ENCODE assay signal across 17 cellular contexts in the genomic region with DNA sequence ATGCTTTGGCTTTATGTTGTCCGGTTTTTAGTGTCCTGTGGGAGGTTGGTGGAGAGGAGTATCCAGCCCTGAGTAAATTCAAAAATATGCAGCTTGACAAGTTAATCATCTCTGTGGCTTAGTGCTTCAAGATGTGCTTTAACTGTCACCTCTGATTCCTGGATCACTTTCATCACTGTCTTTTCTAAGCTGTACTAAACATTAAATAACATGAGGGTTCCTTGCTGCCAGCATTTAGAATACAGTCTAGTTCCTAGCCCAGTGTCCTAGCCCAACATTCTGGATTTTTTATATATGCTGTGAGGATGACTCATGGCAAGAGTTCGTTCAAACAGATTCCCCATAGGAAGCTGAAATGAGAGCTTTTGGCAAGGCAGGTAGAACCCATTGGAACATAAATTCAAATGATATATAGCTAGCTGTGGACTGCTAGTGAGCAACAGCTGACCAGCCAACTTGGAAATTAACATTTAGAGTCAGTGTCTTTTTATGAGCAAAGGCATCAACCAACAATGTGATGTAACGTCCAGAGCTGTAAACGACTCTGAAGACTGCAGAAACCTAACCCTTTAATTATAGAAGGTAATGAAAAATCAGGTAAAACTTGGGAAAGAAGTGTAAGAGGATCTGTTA.
DNase-seq lines count a peak whose midpoint lies in the region; ATAC-seq and FAIRE-seq lines count a peak whose summit lies in the region.
"Had no signal": no experiment of that assay in that cellular context is flagged by ENCODE, and none has a peak within 500 bp of the region (broad histone marks: within the 10 kb centered on the region; RNA-seq: fewer than 3 reads in every experiment).

No MANE protein-coding gene starts in this region.

- DNase-seq in GM04504 (ENCODE audit: low read depth) (peak; percentile 84), RPMI7951 (ENCODE audit: low read depth) (peak; percentile 66), fibroblast of gingiva (ENCODE audit: low read depth) (peak; percentile 56), trophoblast cell (peak; percentile 77 to 93), small intestine (no peak)
- no peak for DNase-seq in activated CD8-positive, alpha-beta memory T cell treated with anti-CD3 and anti-CD28 coated beads, Interleukin-2, amount 50 U/mL, for 48 hours
- no peak for DNase-seq in activated T-helper 2 cell treated with anti-CD3 and anti-CD28 coated beads, Interferon-gamma antibody, Interleukin-2, Interleukin-4, amounts not matched to agents 10 μg/mL and 5 μg/mL and 100 μg/mL, durations not matched to agents 14 hours and 24 hours and 36 hours (ENCODE audit: low spot score)
- DNase-seq: activated B cell treated with CpG ODN at 0.5 μM for 24 hours; activated T-cell treated with anti-CD3 and anti-CD28 coated beads, Interleukin-2, amount 50 U/mL, for 72 hours; Caco-2; NCI-H524; SJCRH30; stimulated activated naive B cell treated with anti-CD40 and anti-IgM and Interleukin-4, amounts not matched to agents 10 μg/mL and 1 μg/mL and 100 μg/mL, for 72 hours had no signal

- no peak overlapping the region for H4K91ac ChIP-seq in trophoblast cell (ENCODE audit: low read depth, low read length)

- H3K14ac ChIP-seq in trophoblast cell (ENCODE audit: low read length) = no peak overlapping the region

- H2BK5ac ChIP-seq in trophoblast cell (ENCODE audit: low read depth, low read length, poor library complexity) = no peak overlapping the region

- H3K4me1 ChIP-seq in trophoblast cell (ENCODE audit: control insufficient read depth in 1 of 2, insufficient read depth in 2 of 2, low read length in 2 of 2) (peaks cover 3% of the 10 kb centered on the region in 2 experiments), small intestine (ENCODE audit: control insufficient read depth in 2 of 2, insufficient read depth in 1 of 2, low read depth in 1 of 2, low read length in 1 of 2) (no peaks in the 10 kb centered on the region)
- H3K4me1 ChIP-seq: SJCRH30 had no signal

- no peak for FAIRE-seq in small intestine (lab: Jason Lieb, UNC)
- FAIRE-seq: GM12891 had no signal

- no peak for ATAC-seq in GM18519 (IDR thresholded peaks at IDR 0.05; ENCODE audit: low FRiP score, unreplicated experiment)
- ATAC-seq: activated T-cell treated with anti-CD3 and anti-CD28 coated beads, Interleukin-2, amount 50 U/mL, for 72 hours; gastroesophageal sphincter; stimulated activated naive B cell treated with anti-CD40 and anti-IgM and Interleukin-4, amounts not matched to agents 10 μg/mL and 1 μg/mL and 100 μg/mL, for 72 hours had no signal

- H3K27ac Mint-ChIP-seq in activated T-helper 2 cell treated with anti-CD3 and anti-CD28 coated beads, Interferon-gamma antibody, Interleukin-2, Interleukin-4, amounts not matched to agents 10 μg/mL and 5 μg/mL and 100 μg/mL, durations not matched to agents 14 hours and 24 hours and 36 hours = no peak overlapping the region
- H3K27ac Mint-ChIP-seq: activated B cell treated with CpG ODN at 0.5 μM for 24 hours; activated T-cell treated with anti-CD3 and anti-CD28 coated beads, Interleukin-2, amount 50 U/mL, for 72 hours; stimulated activated naive B cell treated with anti-CD40 and anti-IgM and Interleukin-4, amounts not matched to agents 10 μg/mL and 1 μg/mL and 100 μg/mL, for 72 hours had no signal

- no peak overlapping the region for H4K8ac ChIP-seq in trophoblast cell (ENCODE audit: low read depth, low read length)

- no peak overlapping the region for H3K23ac ChIP-seq in trophoblast cell (ENCODE audit: low read length)

- H3K79me1 ChIP-seq in trophoblast cell (ENCODE audit: low read length) = no peaks in the 10 kb centered on the region

- intact Hi-C loops in activated T-helper 2 cell treated with anti-CD3 and anti-CD28 coated beads, Interferon-gamma antibody, Interleukin-2, Interleukin-4, amounts not matched to agents 10 μg/mL and 5 μg/mL and 100 μg/mL, durations not matched to agents 14 hours and 24 hours and 36 hours (cut with micrococcal nuclease) = no loop called here

- H3K27ac ChIP-seq in trophoblast cell (ENCODE audit: low read depth, low read length) = no peak overlapping the region
- no peak overlapping the region for H3K27ac ChIP-seq in small intestine (ENCODE audit: low read depth in 1 of 2, low read length in 1 of 2)
- H3K27ac ChIP-seq: gastroesophageal sphincter, SJCRH30 had no signal

- no peak overlapping the region for H3K4ac ChIP-seq in trophoblast cell (ENCODE audit: low read depth, low read length)

- no CpG with 5 or more reads among the region's 4 CpGs for WGBS in trophoblast cell (ENCODE audit: extremely low coverage, insufficient coverage, insufficient read length)
- 71 to 79% (median 78%) methylated on average over 4 of the region's 4 CpGs for WGBS in small intestine, 3 donors

- H3K4me3 ChIP-seq in trophoblast cell (ENCODE audit: low read depth, low read length) (no peak overlapping the region), small intestine (ENCODE audit: low read depth in 1 of 2, low read length in 2 of 2) (no peak overlapping the region)
- H3K4me3 ChIP-seq: gastroesophageal sphincter, SJCRH30 had no signal

- no peak overlapping the region for H2BK12ac ChIP-seq in trophoblast cell (ENCODE audit: low read length)

- no peaks in the 10 kb centered on the region for H3K4me1 Mint-ChIP-seq in activated T-helper 2 cell treated with anti-CD3 and anti-CD28 coated beads, Interferon-gamma antibody, Interleukin-2, Interleukin-4, amounts not matched to agents 10 μg/mL and 5 μg/mL and 100 μg/mL, durations not matched to agents 14 hours and 24 hours and 36 hours (ENCODE audit: low read depth)

- no peak overlapping the region for H2BK120ac ChIP-seq in trophoblast cell (ENCODE audit: insufficient read depth, low read length, poor library complexity)

- no peaks in the 10 kb centered on the region for H3K9me3 Mint-ChIP-seq in activated T-helper 2 cell treated with anti-CD3 and anti-CD28 coated beads, Interferon-gamma antibody, Interleukin-2, Interleukin-4, amounts not matched to agents 10 μg/mL and 5 μg/mL and 100 μg/mL, durations not matched to agents 14 hours and 24 hours and 36 hours
- H3K9me3 Mint-ChIP-seq: activated B cell treated with CpG ODN at 0.5 μM for 24 hours; activated T-cell treated with anti-CD3 and anti-CD28 coated beads, Interleukin-2, amount 50 U/mL, for 72 hours; central memory CD8-positive, alpha-beta T cell had no signal

- H3K9me3 ChIP-seq in trophoblast cell (ENCODE audit: insufficient read depth, low read depth, low read length) (no peaks in the 10 kb centered on the region), small intestine (ENCODE audit: control insufficient read depth, low read depth) (no peaks in the 10 kb centered on the region)
- H3K9me3 ChIP-seq: Caco-2, gastroesophageal sphincter, SJCRH30 had no signal

- no peak overlapping the region for H3K9ac ChIP-seq in trophoblast cell (ENCODE audit: low read length)

- no peaks in the 10 kb centered on the region for H3K79me2 ChIP-seq in trophoblast cell (ENCODE audit: control insufficient read depth, insufficient read depth, low read length, poor library complexity)

- H3K27me3 Mint-ChIP-seq in activated T-helper 2 cell treated with anti-CD3 and anti-CD28 coated beads, Interferon-gamma antibody, Interleukin-2, Interleukin-4, amounts not matched to agents 10 μg/mL and 5 μg/mL and 100 μg/mL, durations not matched to agents 14 hours and 24 hours and 36 hours (ENCODE audit: low read depth) = peaks cover 1% of the 10 kb centered on the region
- H3K27me3 Mint-ChIP-seq: activated B cell treated with CpG ODN at 0.5 μM for 24 hours; central memory CD8-positive, alpha-beta T cell; stimulated activated naive B cell treated with anti-CD40 and anti-IgM and Interleukin-4, amounts not matched to agents 10 μg/mL and 1 μg/mL and 100 μg/mL, for 72 hours had no signal

- H3K36me3 Mint-ChIP-seq in activated T-helper 2 cell treated with anti-CD3 and anti-CD28 coated beads, Interferon-gamma antibody, Interleukin-2, Interleukin-4, amounts not matched to agents 10 μg/mL and 5 μg/mL and 100 μg/mL, durations not matched to agents 14 hours and 24 hours and 36 hours (ENCODE audit: low read depth) = no peaks in the 10 kb centered on the region

- no peak overlapping the region for H3K18ac ChIP-seq in trophoblast cell (ENCODE audit: low read length)

- no peak overlapping the region for H4K12ac ChIP-seq in trophoblast cell (ENCODE audit: low read depth, low read length)

- H3K27me3 ChIP-seq in trophoblast cell (ENCODE audit: insufficient read depth, low read length) (no peaks in the 10 kb centered on the region), small intestine (ENCODE audit: control insufficient read depth in 2 of 2, insufficient read depth in 2 of 2, low read length in 2 of 2) (no peaks in the 10 kb centered on the region)
- H3K27me3 ChIP-seq: gastroesophageal sphincter, SJCRH30 had no signal

- H3K36me3 ChIP-seq in trophoblast cell (ENCODE audit: control insufficient read depth in 1 of 2, insufficient read depth in 2 of 2, low read length in 2 of 2) = no peaks in the 10 kb centered on the region
- no peaks in the 10 kb centered on the region for H3K36me3 ChIP-seq in small intestine (ENCODE audit: control insufficient read depth in 2 of 2, insufficient read depth in 2 of 2, low read length in 2 of 2)
- H3K36me3 ChIP-seq: gastroesophageal sphincter, SJCRH30 had no signal

- H2AK5ac ChIP-seq in trophoblast cell (ENCODE audit: low read length) = no peak overlapping the region

- H2AFZ ChIP-seq in trophoblast cell (ENCODE audit: insufficient read depth, low read length, poor library complexity) = no peak overlapping the region

- H3K4me2 ChIP-seq in trophoblast cell (ENCODE audit: low read length) = no peak overlapping the region

- H3K4me3 Mint-ChIP-seq in activated T-helper 2 cell treated with anti-CD3 and anti-CD28 coated beads, Interferon-gamma antibody, Interleukin-2, Interleukin-4, amounts not matched to agents 10 μg/mL and 5 μg/mL and 100 μg/mL, durations not matched to agents 14 hours and 24 hours and 36 hours (ENCODE audit: low read depth) = no peak overlapping the region
- H3K4me3 Mint-ChIP-seq: activated B cell treated with CpG ODN at 0.5 μM for 24 hours; activated T-cell treated with anti-CD3 and anti-CD28 coated beads, Interleukin-2, amount 50 U/mL, for 72 hours; central memory CD8-positive, alpha-beta T cell; stimulated activated naive B cell treated with anti-CD40 and anti-IgM and Interleukin-4, amounts not matched to agents 10 μg/mL and 1 μg/mL and 100 μg/mL, for 72 hours had no signal

Comparison
In these comparisons a context has a peak if more than half of its experiments do, and no peak if none do; other contexts are left out.
1. DNase-seq: peak in GM04504 (single experiment), RPMI7951 (single experiment), fibroblast of gingiva (single experiment) and trophoblast cell (2 of 2); none in small intestine (single experiment), activated CD8-positive, alpha-beta memory T cell treated with anti-CD3 and anti-CD28 coated beads, Interleukin-2, amount 50 U/mL, for 48 hours (single experiment) and activated T-helper 2 cell treated with anti-CD3 and anti-CD28 coated beads, Interferon-gamma antibody, Interleukin-2, Interleukin-4, amounts not matched to agents 10 μg/mL and 5 μg/mL and 100 μg/mL, durations not matched to agents 14 hours and 24 hours and 36 hours (single experiment).